9 cellular contexts compared by ENCODE assay signal in the genomic region with DNA sequence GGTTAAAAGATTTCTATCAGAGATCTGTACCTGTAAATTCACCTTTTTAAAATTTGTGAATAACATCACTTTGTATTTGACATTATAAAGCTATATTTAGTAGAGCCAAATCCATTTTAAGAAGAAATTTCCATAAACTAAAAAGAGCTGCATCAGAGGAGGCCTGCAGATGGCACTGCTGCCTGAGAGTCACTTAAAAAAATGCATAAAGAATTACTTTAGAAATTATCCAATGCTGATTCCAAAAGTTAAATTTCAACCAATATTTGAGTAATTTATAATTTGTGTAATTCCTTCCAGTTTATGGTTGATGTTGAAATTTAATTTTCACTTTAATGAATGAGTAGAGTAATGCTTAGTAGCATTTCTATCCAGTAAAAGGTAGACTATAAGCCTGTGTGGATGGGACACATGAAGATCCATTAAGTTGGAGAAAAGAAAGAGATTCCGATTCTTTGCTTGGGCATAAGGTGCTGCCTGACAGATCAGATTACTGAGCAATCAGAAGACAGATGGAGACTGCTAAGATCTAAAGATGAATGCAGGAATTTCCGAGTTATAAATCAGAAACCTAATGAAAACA. TPM values are rescaled to one million over a fixed set of nuclear protein-coding genes. Genes with fewer than 3 reads are reported as not detected.
DNase-seq lines count a peak whose midpoint lies in the region; ATAC-seq, FAIRE-seq and TF ChIP-seq lines count a peak whose summit lies in the region.
"Had no signal": no experiment of that assay in that cellular context is flagged by ENCODE, and none has a peak within 500 bp of the region (broad histone marks: within the 10 kb centered on the region; RNA-seq: fewer than 3 reads in every experiment).

No MANE protein-coding gene starts in this region.

- H3K27ac ChIP-seq in WERI-Rb-1 = no peak overlapping the region
- H3K27ac ChIP-seq in kidney (ENCODE audit: low read depth in 2 of 2, low read length in 2 of 2) = no peak overlapping the region

- no peaks in the 10 kb centered on the region for H3K4me1 ChIP-seq in kidney (ENCODE audit: control insufficient read depth in 1 of 2, insufficient read depth in 1 of 2, low read depth in 1 of 2, low read length in 2 of 2)

- DNase-seq in AG08395 (ENCODE audit: low spot score) (peak; percentile 21), HCEC 1CT (peak; percentile 33), WERI-Rb-1 (no peak), kidney (no peak), NCI-H2081 treated with DMSO at 0.1 percent for 48 hours (lab: John Stamatoyannopoulos, UW) (no peak)
- no peak for DNase-seq in stimulated activated CD4-positive, alpha-beta T cell treated with anti-CD3 and anti-CD28 coated beads, Interleukin-4, amount 100 ng/mL, for 24 hours
- DNase-seq: aorta had no signal

- no peaks in the 10 kb centered on the region for H3K27me3 ChIP-seq in WERI-Rb-1 (ENCODE audit: insufficient read depth, low read depth, severe bottlenecking)

- ATAC-seq in HG03196 (IDR thresholded peaks at IDR 0.05; ENCODE audit: unreplicated experiment) (no peak), GM21825 (IDR thresholded peaks at IDR 0.05; ENCODE audit: unreplicated experiment) (no peak)

- intact Hi-C loops in kidney (cut with DNase I) = no loop called here

- H3K9ac ChIP-seq in kidney (ENCODE audit: low read length in 2 of 2) = no peak overlapping the region

- H3K4me3 ChIP-seq in WERI-Rb-1 (ENCODE audit: low read depth, low read length) (no peak overlapping the region), kidney (ENCODE audit: low read length in 2 of 2) (no peak overlapping the region)

- peak; percentile 88 for FAIRE-seq in kidney (lab: Jason Lieb, UNC)

- peak; percentile 19; the same call in 1 of the 2 replicates for TF ChIP-seq CTCF in WERI-Rb-1 (IDR thresholded peaks at IDR 0.05; ENCODE audit: low read depth, low read length)
- TF ChIP-seq CTCF in kidney (IDR thresholded peaks at IDR 0.05; ENCODE audit: borderline replicate concordance, extremely low read depth, insufficient read depth) = peak; percentile 38

- H3K36me3 ChIP-seq in WERI-Rb-1 (no peaks in the 10 kb centered on the region), kidney (ENCODE audit: control insufficient read depth in 1 of 2, insufficient read depth in 2 of 2, low read length in 2 of 2) (no peaks in the 10 kb centered on the region)

- H3K9me3 ChIP-seq in WERI-Rb-1 (ENCODE audit: severe bottlenecking) (no peaks in the 10 kb centered on the region), kidney (ENCODE audit: control insufficient read depth in 1 of 2, low read length in 2 of 2) (no peaks in the 10 kb centered on the region)

RNA-seq across cellular contexts. Expression of a gene that starts 20.7 kb away (rescaled TPM):
- not detected for total RNA-seq in kidney
- not detected for polyA plus RNA-seq in kidney (ENCODE audit: insufficient read depth, low read depth, low replicate concordance)
- total RNA-seq: aorta had no signal
- polyA plus RNA-seq: aorta had no signal

RNA-seq across cellular contexts. Expression of a gene that starts 26.4 kb away (rescaled TPM):
- total RNA-seq in kidney = 0.63 TPM
- polyA plus RNA-seq in kidney (ENCODE audit: insufficient read depth, low read depth, low replicate concordance) = not detected

Comparison
In these comparisons a context has a peak if more than half of its experiments do, and no peak if none do; other contexts are left out.
1. DNase-seq: peak in AG08395 (single experiment) and HCEC 1CT (single experiment); none in WERI-Rb-1 (single experiment), kidney (single experiment), stimulated activated CD4-positive, alpha-beta T cell treated with anti-CD3 and anti-CD28 coated beads, Interleukin-4, amount 100 ng/mL, for 24 hours (single experiment) and NCI-H2081 treated with DMSO at 0.1 percent for 48 hours (single experiment).